30 cellular contexts compared by ENCODE assay signal in genomic region chr19:38970664-38971532, GRCh38. TPM values are rescaled to one million over a fixed set of nuclear protein-coding genes. Genes with fewer than 3 reads are reported as not detected.
DNase-seq lines count a peak whose midpoint lies in the region; ATAC-seq, FAIRE-seq and TF ChIP-seq lines count a peak whose summit lies in the region.
"Had no signal": no experiment of that assay in that cellular context is flagged by ENCODE, and none has a peak within 500 bp of the region (broad histone marks: within the 10 kb centered on the region; RNA-seq: fewer than 3 reads in every experiment).

No MANE protein-coding gene starts in this region.

- peaks cover 41% of the 10 kb centered on the region for H3K4me1 ChIP-seq in A549
- H3K4me1 ChIP-seq: psoas muscle had no signal

- POLR2A ChIA-PET in A549 (lab: Yijun Ruan, JAX) = interaction anchor here (1.0 to 1.2 kb wide), 2 partner anchors 9 to 41 kb away, joined by 3 to 4 read pairs; partner anchors contain the start of gene SARS2
- POLR2A ChIA-PET in activated CD4-positive, alpha-beta memory T cell treated with anti-CD3 and anti-CD28 coated beads for 36 hours (lab: Charles Lee) = no interaction called here

- H3K27ac ChIP-seq in A549 = peak overlapping the region in 1 of 2 experiments; percentile 41; a peak in 2 of 6 replicates
- H3K27ac ChIP-seq: HL-60, neural progenitor cell, psoas muscle, stomach had no signal

- CTCF ChIA-PET in A549 (lab: Yijun Ruan, JAX) = interaction anchor here (0.6 to 23.4 kb wide), 21 partner anchors 9 to 682 kb away, joined by 3 to 344 read pairs (median 4); partner anchors contain the start of genes FBXO17, MRPS12 and SARS2
- CTCF ChIA-PET in activated CD4-positive, alpha-beta memory T cell treated with anti-CD3 and anti-CD28 coated beads for 36 hours (lab: Charles Lee) = interaction anchor here (1.7 kb wide), 1 partner anchor 9 kb away, joined by 13 read pairs; no protein-coding TSS in a partner anchor

- intact Hi-C loops in activated CD4-positive, alpha-beta memory T cell treated with anti-CD3 and anti-CD28 coated beads for 36 hours (cut with micrococcal nuclease) = loop anchor here (10.0 kb wide), 1 partner anchor 154 kb away; the partner anchor contains the start of gene PAK4

- no peaks in the 10 kb centered on the region for H3K36me3 Mint-ChIP-seq in activated CD4-positive, alpha-beta memory T cell treated with anti-CD3 and anti-CD28 coated beads for 36 hours
- H3K36me3 Mint-ChIP-seq: activated naive CD4-positive, alpha-beta T cell treated with anti-CD3 and anti-CD28 coated beads, Interleukin-2, amount 10 ng/mL, durations not matched to agents 7 days and 5 days; CD8-positive, alpha-beta T cell had no signal

- H3K9me3 Mint-ChIP-seq in activated CD4-positive, alpha-beta memory T cell treated with anti-CD3 and anti-CD28 coated beads for 36 hours = no peaks in the 10 kb centered on the region
- H3K9me3 Mint-ChIP-seq: activated CD8-positive, alpha-beta T cell treated with anti-CD3 and anti-CD28 coated beads for 36 hours; activated naive CD4-positive, alpha-beta T cell treated with anti-CD3 and anti-CD28 coated beads, Interleukin-2, amount 10 ng/mL, durations not matched to agents 7 days and 5 days; CD8-positive, alpha-beta T cell; neural progenitor cell had no signal

- TF ChIP-seq RAD21 in A549 (conservative IDR thresholded peaks at IDR 0.05 in 1 of 2, IDR thresholded peaks at IDR 0.05 in 1 of 2) = no peak

- H3K4me3 ChIP-seq in A549 = no peak overlapping the region
- H3K4me3 ChIP-seq in fibroblast of villous mesenchyme (ENCODE audit: low read depth, low read length) = no peak overlapping the region
- H3K4me3 ChIP-seq: neural progenitor cell, psoas muscle, smooth muscle cell, stomach had no signal

- H3K4me2 ChIP-seq in A549 = peak overlapping the region; percentile 17
- H3K4me2 ChIP-seq: neural progenitor cell, smooth muscle cell had no signal

- H3K4me3 Mint-ChIP-seq in activated CD4-positive, alpha-beta memory T cell treated with anti-CD3 and anti-CD28 coated beads for 36 hours = no peak overlapping the region
- H3K4me3 Mint-ChIP-seq: activated CD8-positive, alpha-beta T cell treated with anti-CD3 and anti-CD28 coated beads for 36 hours; activated naive CD4-positive, alpha-beta T cell treated with anti-CD3 and anti-CD28 coated beads, Interleukin-2, amount 10 ng/mL, durations not matched to agents 7 days and 5 days; CD8-positive, alpha-beta T cell; neural progenitor cell had no signal

- FAIRE-seq in A549 (lab: Jason Lieb, UNC) = peak; percentile 43
- FAIRE-seq: urothelium cell line had no signal

- no peak for TF ChIP-seq POLR2A in A549 (IDR thresholded peaks at IDR 0.05; ENCODE audit: low read length)

- H3K27ac Mint-ChIP-seq in activated CD4-positive, alpha-beta memory T cell treated with anti-CD3 and anti-CD28 coated beads for 36 hours = no peak overlapping the region
- H3K27ac Mint-ChIP-seq: activated CD8-positive, alpha-beta T cell treated with anti-CD3 and anti-CD28 coated beads for 36 hours; activated naive CD4-positive, alpha-beta T cell treated with anti-CD3 and anti-CD28 coated beads, Interleukin-2, amount 10 ng/mL, durations not matched to agents 7 days and 5 days; CD8-positive, alpha-beta T cell; neural progenitor cell had no signal

- TF ChIP-seq CTCF in A549 (IDR thresholded peaks at IDR 0.05) = no peak
- no peak for TF ChIP-seq CTCF in fibroblast of villous mesenchyme (IDR thresholded peaks at IDR 0.05; ENCODE audit: insufficient read depth, low read depth, low read length)

- peaks cover 10% of the 10 kb centered on the region for H3K27me3 Mint-ChIP-seq in activated CD4-positive, alpha-beta memory T cell treated with anti-CD3 and anti-CD28 coated beads for 36 hours

- no peaks in the 10 kb centered on the region for H3K9me3 ChIP-seq in A549
- H3K9me3 ChIP-seq: psoas muscle, stomach had no signal

- no peak for ATAC-seq in A549
- no peak for ATAC-seq in GM21381 (IDR thresholded peaks at IDR 0.05; ENCODE audit: unreplicated experiment)
- ATAC-seq: activated CD8-positive, alpha-beta T cell treated with anti-CD3 and anti-CD28 coated beads for 36 hours; CD8-positive, alpha-beta T cell; left lobe of liver; psoas muscle had no signal

- TF ChIP-seq EP300 in A549 (IDR thresholded peaks at IDR 0.05) = 0 out of 5 replicates have a peak, but pooled peaks of 1 of the 2 experiments have one; percentile 6

- peaks cover 5% of the 10 kb centered on the region for H3K4me1 Mint-ChIP-seq in activated CD4-positive, alpha-beta memory T cell treated with anti-CD3 and anti-CD28 coated beads for 36 hours (ENCODE audit: low read depth)

- DNase-seq in A549 (ENCODE audit: low read depth in 1 of 2, low spot score in 1 of 2) = peak in 1 of 2 experiments; percentile 62
- DNase-seq in HCEC 1CT = peak; percentile 65
- DNase-seq in amniotic epithelial cell (ENCODE audit: low read depth) = peak; percentile 61
- peak; percentile 50 for DNase-seq in fibroblast of villous mesenchyme (ENCODE audit: low read depth)
- DNase-seq in effector CD4-positive, alpha-beta T cell = no peak
- no peak for DNase-seq in NCI-H748 treated with DMSO at 0.1 percent for 48 hours (lab: John Stamatoyannopoulos, UW)
- DNase-seq in activated CD4-positive, alpha-beta memory T cell treated with anti-CD3 and anti-CD28 coated beads for 36 hours = no peak
- DNase-seq: ACHN; activated CD8-positive, alpha-beta T cell treated with anti-CD3 and anti-CD28 coated beads for 36 hours; activated naive CD4-positive, alpha-beta T cell treated with anti-CD3 and anti-CD28 coated beads, Interleukin-2, amount 10 ng/mL, durations not matched to agents 7 days and 5 days; activated T-cell treated with anti-CD3 and anti-CD28 coated beads, Interleukin-2, amount 50 U/mL, for 1 hour; CD8-positive, alpha-beta T cell; DMS79; IMR-90; midbrain; NCI-H2029; NCI-H524; psoas muscle; SHP77 treated with DMSO at 0.1 percent for 48 hours; stimulated activated CD4-positive, alpha-beta T cell treated with anti-CD3 and anti-CD28 coated beads, Interleukin-4, amount 100 ng/mL, for 1 hour; stomach; T-helper 1 cell had no signal

- WGBS in A549 (ENCODE audit: missing lambda C conversion rate) = 72% methylated on average over 12 of the region's 12 CpGs

TF ChIP-seq in A549, 52 proteins besides CTCF, POLR2A, EP300 and RAD21:
- no peak for TF ChIP-seq POLR2AphosphoS2 (conservative IDR thresholded peaks at IDR 0.05; ENCODE audit: low read length)
- no peak for TF ChIP-seq NR3C1 (IDR thresholded peaks at IDR 0.05)
- TF ChIP-seq MAX (IDR thresholded peaks at IDR 0.05) = no peak
- TF ChIP-seq KDM5A (IDR thresholded peaks at IDR 0.05) = no peak
- TF ChIP-seq FOXS1 (CRISPR knock-in tag; IDR thresholded peaks at IDR 0.05) = no peak
- no peak for TF ChIP-seq RNF2 (IDR thresholded peaks at IDR 0.05; ENCODE audit: borderline replicate concordance, low read depth)
- no peak for TF ChIP-seq CBX2 (IDR thresholded peaks at IDR 0.05; ENCODE audit: borderline replicate concordance, low read depth)
- TF ChIP-seq RARB (CRISPR knock-in tag; IDR thresholded peaks at IDR 0.05) = no peak
- TF ChIP-seq BHLHE40 (IDR thresholded peaks at IDR 0.05; ENCODE audit: low read depth, low read length) = no peak
- TF ChIP-seq SMC3 (IDR thresholded peaks at IDR 0.05) = no peak
- TF ChIP-seq HOXB13 (CRISPR knock-in tag; IDR thresholded peaks at IDR 0.05; ENCODE audit: low read depth) = no peak
- 0 out of 4 replicates have a peak, but pooled peaks of 1 of the 2 experiments have one; percentile 41 for TF ChIP-seq CEBPB (IDR thresholded peaks at IDR 0.05)
- peak in 1 of 2 experiments; percentile 8; a peak in 1 of 5 replicates for TF ChIP-seq JUN (IDR thresholded peaks at IDR 0.05)
- no peak for TF ChIP-seq FOSL2 (IDR thresholded peaks at IDR 0.05)
- peak; percentile 61 for TF ChIP-seq FOSL2 (CRISPR knock-in tag; IDR thresholded peaks at IDR 0.05)
TF ChIP-seq in A549: peak in this region for 3.

RNA-seq across cellular contexts. Expression of gene FBXO17, which starts 4.6 kb away (rescaled TPM):
- polyA plus RNA-seq in A549 (2011; rRNA removed) (68.1 and 73.1 TPM in 2 replicates), A549 (2017; fragmentation: RNase III; extraction: RNeasy Plus Mini Kit Qiagen cat#74134 plus additional on column Dnase treatment) (98.5 to 112 TPM (median 111 TPM) in 3 replicates)
- polyA plus RNA-seq in A549 (2012; cell fraction: cytosol; rRNA removed) = 110 and 145 TPM in 2 replicates
- 217 and 308 TPM in 2 replicates for polyA plus RNA-seq in A549 (2012; cell fraction: nucleus; rRNA removed)
- 45.7 and 49.4 TPM in 2 replicates for polyA minus RNA-seq in A549 (2011; rRNA and poly(A)+ RNA removed)
- 19.9 and 29.0 TPM in 2 replicates for total RNA-seq in fibroblast of villous mesenchyme
- total RNA-seq in activated CD4-positive, alpha-beta memory T cell treated with anti-CD3 and anti-CD28 coated beads for 36 hours = not detected
- total RNA-seq: activated CD8-positive, alpha-beta T cell treated with anti-CD3 and anti-CD28 coated beads for 36 hours; CD8-positive, alpha-beta T cell had no signal

RNA-seq across cellular contexts. Expression of gene MRPS12, which starts 40.2 kb away (rescaled TPM):
- polyA plus RNA-seq in A549 (2011; rRNA removed) (92.8 and 104 TPM in 2 replicates), A549 (2017; fragmentation: RNase III; extraction: RNeasy Plus Mini Kit Qiagen cat#74134 plus additional on column Dnase treatment) (198 to 217 TPM (median 213 TPM) in 3 replicates)
- 418 and 524 TPM in 2 replicates for polyA plus RNA-seq in A549 (2012; cell fraction: cytosol; rRNA removed)
- 325 and 425 TPM in 2 replicates for polyA plus RNA-seq in A549 (2012; cell fraction: nucleus; rRNA removed)
- 49.4 and 50.5 TPM in 2 replicates for polyA minus RNA-seq in A549 (2011; rRNA and poly(A)+ RNA removed)
- total RNA-seq in fibroblast of villous mesenchyme = 24.6 and 38.7 TPM in 2 replicates
- 10 to 100 TPM; 67.3 to 67.6 TPM for total RNA-seq in activated CD4-positive, alpha-beta memory T cell treated with anti-CD3 and anti-CD28 coated beads for 36 hours

RNA-seq across cellular contexts. Expression of gene SARS2, which starts 40.3 kb away (rescaled TPM):
- 46.1 and 46.7 TPM in 2 replicates for polyA plus RNA-seq in A549 (2011; rRNA removed)
- polyA plus RNA-seq in A549 (2012; cell fraction: cytosol; rRNA removed) = 81.2 and 106 TPM in 2 replicates
- polyA plus RNA-seq in A549 (2012; cell fraction: nucleus; rRNA removed) = 448 and 539 TPM in 2 replicates
- polyA plus RNA-seq in A549 (2017; fragmentation: RNase III; extraction: RNeasy Plus Mini Kit Qiagen cat#74134 plus additional on column Dnase treatment) = 81.8 to 98.0 TPM (median 93.4 TPM) in 3 replicates
- polyA minus RNA-seq in A549 (2011; rRNA and poly(A)+ RNA removed) = 54.8 and 68.1 TPM in 2 replicates
- 19.0 and 23.8 TPM in 2 replicates for total RNA-seq in fibroblast of villous mesenchyme
- 10 to 100 TPM; 33.7 to 39.6 TPM for total RNA-seq in activated CD4-positive, alpha-beta memory T cell treated with anti-CD3 and anti-CD28 coated beads for 36 hours

RNA-seq across cellular contexts. Expression of gene CCER2, which starts 58.9 kb away (rescaled TPM):
- polyA plus RNA-seq in A549 (2011; rRNA removed) (0.40 and 0.68 TPM in 2 replicates), A549 (2017; fragmentation: RNase III; extraction: RNeasy Plus Mini Kit Qiagen cat#74134 plus additional on column Dnase treatment) (1.1 to 1.9 TPM (median 1.5 TPM) in 3 replicates)
- polyA plus RNA-seq in A549 (2012; cell fraction: cytosol; rRNA removed) = 0.56 and 0.83 TPM in 2 replicates
- polyA plus RNA-seq in A549 (2012; cell fraction: nucleus; rRNA removed) = 8.0 and 8.1 TPM in 2 replicates
- polyA minus RNA-seq in A549 (2011; rRNA and poly(A)+ RNA removed) = not detected in 2 replicates
- total RNA-seq in fibroblast of villous mesenchyme = not detected in 2 replicates
- under 1 TPM; 0.33 to 0.36 TPM for total RNA-seq in activated CD4-positive, alpha-beta memory T cell treated with anti-CD3 and anti-CD28 coated beads for 36 hours
- total RNA-seq: chondrocyte, glomerular endothelial cell, IMR-90, smooth muscle cell had no signal
- polyA plus RNA-seq: smooth muscle cell had no signal

Comparison
In these comparisons a context has a peak if more than half of its experiments do, and no peak if none do; other contexts are left out.
1. DNase-seq: peak in HCEC 1CT (single experiment), amniotic epithelial cell (single experiment) and fibroblast of villous mesenchyme (single experiment); none in effector CD4-positive, alpha-beta T cell (single experiment), NCI-H748 treated with DMSO at 0.1 percent for 48 hours (single experiment) and activated CD4-positive, alpha-beta memory T cell treated with anti-CD3 and anti-CD28 coated beads for 36 hours (single experiment).
2. RNA of gene FBXO17, which starts 4.6 kb away (total RNA-seq): 19.9 to 29.0 TPM in fibroblast of villous mesenchyme; not detected in activated CD4-positive, alpha-beta memory T cell treated with anti-CD3 and anti-CD28 coated beads for 36 hours; every median in the first group is over 10 times any median in the second.